In the genomic region with DNA sequence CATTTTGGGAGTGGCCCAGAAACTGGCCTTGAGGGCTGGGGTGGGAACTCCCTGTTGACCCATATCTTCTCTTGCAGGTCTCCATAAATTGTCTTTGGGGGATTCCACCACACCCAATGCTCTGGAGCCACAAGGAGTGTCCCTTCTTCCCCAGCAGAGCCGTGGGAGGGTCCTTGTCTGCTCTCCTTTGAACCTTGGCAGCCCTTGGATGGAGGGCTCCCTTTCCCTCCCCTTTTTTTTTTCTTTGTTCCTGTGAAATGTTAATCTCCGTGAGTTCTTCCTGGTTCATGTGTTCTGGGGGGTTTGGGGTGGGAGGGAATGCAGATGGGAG, we compare ENCODE assay signal across 15 cellular contexts. TPM values are rescaled to one million over a fixed set of nuclear protein-coding genes. Genes with fewer than 3 reads are reported as not detected.
DNase-seq lines count a peak whose midpoint lies in the region; ATAC-seq and TF ChIP-seq lines count a peak whose summit lies in the region.
"Had no signal": no experiment of that assay in that cellular context is flagged by ENCODE, and none has a peak within 500 bp of the region (broad histone marks: within the 10 kb centered on the region; RNA-seq: fewer than 3 reads in every experiment).

No MANE protein-coding gene starts in this region.

- H3K27ac ChIP-seq in RWPE1 = peak overlapping the region; percentile 93
- peak overlapping the region; percentile 6 to 85 for H3K27ac ChIP-seq in esophagus (ENCODE audit: low read depth in 2 of 2, low read length in 1 of 2)

- H3K4me3 ChIP-seq in esophagus (ENCODE audit: low read depth in 1 of 2, low read length in 2 of 2) = no peak overlapping the region

- no peaks in the 10 kb centered on the region for H3K9me3 ChIP-seq in esophagus (ENCODE audit: control insufficient read depth in 2 of 2, insufficient read depth in 1 of 2, low read depth in 1 of 2, low read length in 1 of 2)

- no peak for DNase-seq in activated CD8-positive, alpha-beta memory T cell treated with anti-CD3 and anti-CD28 coated beads, Interleukin-2, amount 10 ng/mL, durations not matched to agents 7 days and 5 days
- DNase-seq in activated CD8-positive, alpha-beta memory T cell treated with anti-CD3 and anti-CD28 coated beads for 24 hours = no peak
- DNase-seq in RWPE1 (ENCODE audit: low spot score) (no peak), KG1 (lab: John Stamatoyannopoulos, UW) (no peak)
- no peak for DNase-seq in stimulated activated naive B cell treated with anti-CD40 and anti-IgM and Interleukin-4, amounts not matched to agents 10 μg/mL and 1 μg/mL and 100 μg/mL, for 72 hours
- DNase-seq: central memory CD4-positive, alpha-beta T cell; GOT3; head of caudate nucleus; kidney glomerular epithelial cell; NCI-H510A had no signal

- peak overlapping the region; percentile 43 for H3K27ac Mint-ChIP-seq in activated CD8-positive, alpha-beta memory T cell treated with anti-CD3 and anti-CD28 coated beads, Interleukin-2, amount 10 ng/mL, durations not matched to agents 7 days and 5 days
- peak overlapping the region; percentile 51 for H3K27ac Mint-ChIP-seq in stimulated activated naive B cell treated with anti-CD40 and anti-IgM and Interleukin-4, amounts not matched to agents 10 μg/mL and 1 μg/mL and 100 μg/mL, for 72 hours

- no peak for ATAC-seq in activated CD8-positive, alpha-beta memory T cell treated with anti-CD3 and anti-CD28 coated beads, Interleukin-2, amount 10 ng/mL, durations not matched to agents 7 days and 5 days
- ATAC-seq in stimulated activated naive B cell treated with anti-CD40 and anti-IgM and Interleukin-4, amounts not matched to agents 10 μg/mL and 1 μg/mL and 100 μg/mL, for 72 hours (replicated peaks) = no peak
- ATAC-seq in GM18858 (IDR thresholded peaks at IDR 0.05; ENCODE audit: unreplicated experiment) = no peak
- no peak for ATAC-seq in GM19463 (IDR thresholded peaks at IDR 0.05; ENCODE audit: unreplicated experiment)

- POLR2A ChIA-PET in RWPE1 (lab: Yijun Ruan, JAX; ENCODE audit: low non-redundant PET) = no interaction called here

- no peak overlapping the region for H3K4me3 Mint-ChIP-seq in activated CD8-positive, alpha-beta memory T cell treated with anti-CD3 and anti-CD28 coated beads, Interleukin-2, amount 10 ng/mL, durations not matched to agents 7 days and 5 days
- peak overlapping the region in 1 of 2 donors; percentile 48 for H3K4me3 Mint-ChIP-seq in stimulated activated naive B cell treated with anti-CD40 and anti-IgM and Interleukin-4, amounts not matched to agents 10 μg/mL and 1 μg/mL and 100 μg/mL, for 72 hours
- H3K4me3 Mint-ChIP-seq: activated naive CD8-positive, alpha-beta T cell had no signal

- no peaks in the 10 kb centered on the region for H3K9me3 Mint-ChIP-seq in activated CD8-positive, alpha-beta memory T cell treated with anti-CD3 and anti-CD28 coated beads, Interleukin-2, amount 10 ng/mL, durations not matched to agents 7 days and 5 days (ENCODE audit: low read depth)
- H3K9me3 Mint-ChIP-seq in stimulated activated naive B cell treated with anti-CD40 and anti-IgM and Interleukin-4, amounts not matched to agents 10 μg/mL and 1 μg/mL and 100 μg/mL, for 72 hours = no peaks in the 10 kb centered on the region

- peaks cover 34 to 78% of the 10 kb centered on the region in 2 donors for H3K36me3 ChIP-seq in esophagus (ENCODE audit: control insufficient read depth in 2 of 2, insufficient read depth in 2 of 2, low read length in 1 of 2)

- H3K4me1 Mint-ChIP-seq in activated CD8-positive, alpha-beta memory T cell treated with anti-CD3 and anti-CD28 coated beads, Interleukin-2, amount 10 ng/mL, durations not matched to agents 7 days and 5 days = peaks cover 19% of the 10 kb centered on the region
- peaks cover 31 to 60% of the 10 kb centered on the region in 2 donors for H3K4me1 Mint-ChIP-seq in stimulated activated naive B cell treated with anti-CD40 and anti-IgM and Interleukin-4, amounts not matched to agents 10 μg/mL and 1 μg/mL and 100 μg/mL, for 72 hours

- no peaks in the 10 kb centered on the region for H3K27me3 ChIP-seq in esophagus (ENCODE audit: control insufficient read depth in 1 of 2, insufficient read depth in 2 of 2, low read length in 2 of 2)

- CTCF ChIA-PET in activated CD8-positive, alpha-beta memory T cell treated with anti-CD3 and anti-CD28 coated beads, Interleukin-2, amount 10 ng/mL, durations not matched to agents 7 days and 5 days (lab: Charles Lee) = no interaction called here
- CTCF ChIA-PET in RWPE1 (lab: Yijun Ruan, JAX) = no interaction called here

- peaks cover 49% of the 10 kb centered on the region for H3K36me3 Mint-ChIP-seq in activated CD8-positive, alpha-beta memory T cell treated with anti-CD3 and anti-CD28 coated beads, Interleukin-2, amount 10 ng/mL, durations not matched to agents 7 days and 5 days
- peaks cover 56 to 67% of the 10 kb centered on the region in 2 donors for H3K36me3 Mint-ChIP-seq in stimulated activated naive B cell treated with anti-CD40 and anti-IgM and Interleukin-4, amounts not matched to agents 10 μg/mL and 1 μg/mL and 100 μg/mL, for 72 hours

- TF ChIP-seq CTCF in RWPE1 (conservative IDR thresholded peaks at IDR 0.05; ENCODE audit: low read depth) = no peak

- H3K4me1 ChIP-seq in esophagus (ENCODE audit: control insufficient read depth in 2 of 2, insufficient read depth in 2 of 2, low read length in 1 of 2) = peaks cover 7 to 28% of the 10 kb centered on the region in 2 donors

- H3K27me3 Mint-ChIP-seq in activated CD8-positive, alpha-beta memory T cell treated with anti-CD3 and anti-CD28 coated beads, Interleukin-2, amount 10 ng/mL, durations not matched to agents 7 days and 5 days = no peaks in the 10 kb centered on the region
- no peaks in the 10 kb centered on the region for H3K27me3 Mint-ChIP-seq in stimulated activated naive B cell treated with anti-CD40 and anti-IgM and Interleukin-4, amounts not matched to agents 10 μg/mL and 1 μg/mL and 100 μg/mL, for 72 hours
- H3K27me3 Mint-ChIP-seq: activated naive CD8-positive, alpha-beta T cell had no signal

- 51 to 67% methylated on average over 2 of the region's 2 CpGs for WGBS in esophagus, 2 donors

RNA-seq across cellular contexts. Expression of a gene that starts 6.3 kb away (rescaled TPM):
- 100 to 1,000 TPM; 260 to 318 TPM for total RNA-seq in activated CD8-positive, alpha-beta memory T cell treated with anti-CD3 and anti-CD28 coated beads, Interleukin-2, amount 10 ng/mL, durations not matched to agents 7 days and 5 days
- 100 to 1,000 TPM; 361 to 887 TPM for polyA plus RNA-seq in esophagus

RNA-seq across cellular contexts. Expression of a gene that starts 16.6 kb away (rescaled TPM):
- not detected for total RNA-seq in activated CD8-positive, alpha-beta memory T cell treated with anti-CD3 and anti-CD28 coated beads, Interleukin-2, amount 10 ng/mL, durations not matched to agents 7 days and 5 days
- not detected for polyA plus RNA-seq in esophagus
- total RNA-seq: ureter had no signal

RNA-seq across cellular contexts. Expression of a gene that starts 18.3 kb away (rescaled TPM):
- total RNA-seq in activated CD8-positive, alpha-beta memory T cell treated with anti-CD3 and anti-CD28 coated beads, Interleukin-2, amount 10 ng/mL, durations not matched to agents 7 days and 5 days = 100 to 1,000 TPM; 631 to 651 TPM
- polyA plus RNA-seq in esophagus = 100 to 1,000 TPM; 317 to 886 TPM

RNA-seq across cellular contexts. Expression of a gene that starts 27.5 kb away (rescaled TPM):
- total RNA-seq in activated CD8-positive, alpha-beta memory T cell treated with anti-CD3 and anti-CD28 coated beads, Interleukin-2, amount 10 ng/mL, durations not matched to agents 7 days and 5 days = not detected
- not detected for polyA plus RNA-seq in esophagus
- total RNA-seq: ureter had no signal

RNA-seq across cellular contexts. Expression of a gene that starts 46.3 kb away (rescaled TPM):
- total RNA-seq in activated CD8-positive, alpha-beta memory T cell treated with anti-CD3 and anti-CD28 coated beads, Interleukin-2, amount 10 ng/mL, durations not matched to agents 7 days and 5 days = 10 to 100 TPM in 1 of 2 experiments, 1 to 10 TPM in 1; 6.0 to 10.3 TPM
- polyA plus RNA-seq in esophagus = 1 to 10 TPM in 1 of 2 donors, under 1 TPM in 1; 0.86 to 1.8 TPM
